In genomic region chr12:112891093-112892024, GRCh38 we compare ENCODE assay signal across 22 cellular contexts. TPM values are rescaled to one million over a fixed set of nuclear protein-coding genes. Genes with fewer than 3 reads are reported as not detected.
A peak's percentile ranks its signal among the peaks of the same experiment; 100 is the strongest.
DNase-seq lines count a peak whose midpoint lies in the region; ATAC-seq and TF ChIP-seq lines count a peak whose summit lies in the region.
"Had no signal": no experiment of that assay in that cellular context is flagged by ENCODE, and none has a peak within 500 bp of the region (broad histone marks: within the 10 kb centered on the region; RNA-seq: fewer than 3 reads in every experiment).

No MANE protein-coding gene starts in this region.

- no peak for TF ChIP-seq CTCF in RWPE1 (conservative IDR thresholded peaks at IDR 0.05; ENCODE audit: low read depth)

- DNase-seq in M059J (ENCODE audit: low read depth) (peak; percentile 25), NCI-H446 treated with DMSO at 0.1 percent for 48 hours (lab: John Stamatoyannopoulos, UW) (peak; percentile 46), dermis blood vessel endothelial cell (peak; percentile 37), pons (ENCODE audit: low spot score) (peak; percentile 77), NCI-H524 (lab: John Stamatoyannopoulos, UW) (no peak), RWPE1 (ENCODE audit: low spot score) (no peak)
- DNase-seq: activated CD4-positive, alpha-beta T cell treated with anti-CD3 and anti-CD28 coated beads, Interleukin-2, amount 50 U/mL, for 48 hours; activated effector memory CD4-positive, alpha-beta T cell treated with anti-CD3 and anti-CD28 coated beads, Interleukin-2, amount 50 U/mL, for 16 hours; DND-41; KG1; midbrain; MV-4-11; NCI-H2081; NCI-H510A treated with DMSO at 0.1 percent for 48 hours; SIG-M5; stimulated activated CD4-positive, alpha-beta T cell treated with anti-CD3 and anti-CD28 coated beads, Interleukin-4, amount 100 ng/mL, for 24 hours; stimulated activated naive CD8-positive, alpha-beta T cell treated with anti-CD3 and anti-CD28 coated beads, Interleukin-15, amount 100 ng/mL, for 72 hours; T-helper 17 cell; upper lobe of left lung had no signal

- POLR2A ChIA-PET in RWPE1 (lab: Yijun Ruan, JAX; ENCODE audit: low non-redundant PET): no interaction called here

- ATAC-seq in HG02981 (IDR thresholded peaks at IDR 0.05; ENCODE audit: unreplicated experiment): no peak
- ATAC-seq: gastroesophageal sphincter; stimulated activated naive CD8-positive, alpha-beta T cell treated with anti-CD3 and anti-CD28 coated beads, Interleukin-15, amount 100 ng/mL, for 72 hours; T-helper 17 cell had no signal

- CTCF ChIA-PET in RWPE1 (lab: Yijun Ruan, JAX): interaction anchor here (0.7 kb wide), 1 partner anchor 99 kb away, joined by 4 read pairs; no protein-coding TSS in a partner anchor

- no peak overlapping the region for H3K27ac ChIP-seq in RWPE1
- H3K27ac ChIP-seq: breast epithelium, gastroesophageal sphincter, upper lobe of left lung had no signal

RNA-seq across cellular contexts. Expression of gene OAS1, which starts 15.4 kb away (rescaled TPM):
- total RNA-seq in M059J (2014; rRNA removed; shearing (Covaris generic)): 490 and 506 TPM in 2 replicates
- total RNA-seq in dermis blood vessel endothelial cell: 13.6 and 30.7 TPM in 2 replicates

RNA-seq across cellular contexts. Expression of gene OAS3, which starts 46.9 kb away (rescaled TPM):
- total RNA-seq in M059J (2014; rRNA removed; shearing (Covaris generic)): 238 and 375 TPM in 2 replicates
- 9.4 and 27.3 TPM in 2 replicates for total RNA-seq in dermis blood vessel endothelial cell

Comparison
In these comparisons a context has a peak if more than half of its experiments do, and no peak if none do; other contexts are left out.
1. DNase-seq: peak in M059J (single experiment), NCI-H446 treated with DMSO at 0.1 percent for 48 hours (single experiment), dermis blood vessel endothelial cell (single experiment) and pons (single experiment); none in NCI-H524 (0 of 2) and RWPE1 (single experiment).
2. RNA of gene OAS1, which starts 15.4 kb away (total RNA-seq): 490 to 506 TPM in M059J; 13.6 to 30.7 TPM in dermis blood vessel endothelial cell; every median in the first group is over 10 times any median in the second.